In the genomic region with DNA sequence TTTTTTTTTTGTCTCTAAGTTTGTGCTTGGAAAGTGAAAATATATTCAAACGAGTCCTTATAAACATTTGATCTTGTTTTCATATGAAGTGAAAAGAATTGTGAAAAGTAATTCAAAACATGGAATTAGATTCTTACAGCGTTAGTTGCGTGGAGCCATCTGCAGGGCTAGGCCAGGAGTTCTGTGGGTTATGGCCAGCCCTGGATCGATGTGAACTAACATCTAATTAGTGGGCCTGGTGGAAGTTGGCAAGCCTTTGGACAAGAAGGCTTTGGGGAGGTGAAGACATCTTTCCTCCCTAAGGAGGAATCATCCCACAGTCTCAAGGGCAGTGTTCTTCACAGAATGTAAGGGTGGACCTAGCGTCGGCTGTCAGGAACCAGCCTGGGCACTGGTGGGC, we compare ENCODE assay signal across 18 cellular contexts. TPM values are rescaled to one million over a fixed set of nuclear protein-coding genes. Genes with fewer than 3 reads are reported as not detected.
A peak's percentile ranks its signal among the peaks of the same experiment; 100 is the strongest.
DNase-seq lines count a peak whose midpoint lies in the region; ATAC-seq, FAIRE-seq and TF ChIP-seq lines count a peak whose summit lies in the region.
"Had no signal": no experiment of that assay in that cellular context is flagged by ENCODE, and none has a peak within 500 bp of the region (broad histone marks: within the 10 kb centered on the region; RNA-seq: fewer than 3 reads in every experiment).

No MANE protein-coding gene starts in this region.

- TF ChIP-seq EP300 in H1 (IDR thresholded peaks at IDR 0.05; ENCODE audit: borderline replicate concordance in 1 of 2, low read depth in 2 of 2, low read length in 2 of 2) (no peak), stomach (IDR thresholded peaks at IDR 0.05) (no peak)

- no peak overlapping the region for H4K8ac ChIP-seq in H1 (ENCODE audit: extremely low read depth, insufficient read depth, low read length)

- no peaks in the 10 kb centered on the region for H3K79me2 ChIP-seq in H1 (ENCODE audit: control insufficient read depth in 1 of 2, insufficient read depth in 2 of 2, low read length in 2 of 2)

- H3K27me3 Mint-ChIP-seq in mesothelial cell of epicardium (ENCODE audit: low read depth) = no peaks in the 10 kb centered on the region
- peaks cover 11% of the 10 kb centered on the region for H3K27me3 Mint-ChIP-seq in CD8-positive, alpha-beta T cell (ENCODE audit: low read depth)

- H3K27ac Mint-ChIP-seq in mesothelial cell of epicardium = peak overlapping the region; percentile 68
- no peak overlapping the region for H3K27ac Mint-ChIP-seq in CD8-positive, alpha-beta T cell
- H3K27ac Mint-ChIP-seq: activated CD4-positive, alpha-beta T cell treated with anti-CD3 and anti-CD28 coated beads, Interleukin-2, amount 10 ng/mL, durations not matched to agents 7 days and 5 days; activated naive CD4-positive, alpha-beta T cell treated with anti-CD3 and anti-CD28 coated beads for 36 hours had no signal

- no peak overlapping the region for H2BK20ac ChIP-seq in H1 (ENCODE audit: low read length)

- H3K36me3 ChIP-seq in BJ (ENCODE audit: control insufficient read depth, insufficient read depth, low read length) (no peaks in the 10 kb centered on the region), H1 (ENCODE audit: control insufficient read depth in 2 of 4, insufficient read depth in 4 of 4, low read length in 3 of 4) (no peaks in the 10 kb centered on the region), stomach (no peaks in the 10 kb centered on the region)
- no peaks in the 10 kb centered on the region for H3K36me3 ChIP-seq in CD8-positive, alpha-beta T cell (ENCODE audit: insufficient read depth, low read length)
- H3K36me3 ChIP-seq: pancreas, suprapubic skin had no signal

- H2AFZ ChIP-seq in H1 (ENCODE audit: low read length) = no peak overlapping the region

- H3K4me1 ChIP-seq in H1 (replicated peaks in 1 of 4; ENCODE audit: control insufficient read depth in 3 of 4, insufficient read depth in 4 of 4, low read length in 3 of 4) (peaks cover 0 to 7% (median 5%) of the 10 kb centered on the region in 4 experiments; a peak in 4 of 7 replicates), stomach (peaks cover 11 to 87% (median 48%) of the 10 kb centered on the region in 4 donors)
- H3K4me1 ChIP-seq in CD8-positive, alpha-beta T cell (ENCODE audit: insufficient read depth, low read length) = no peaks in the 10 kb centered on the region

- TF ChIP-seq RAD21 in H1 (IDR thresholded peaks at IDR 0.05 in 1 of 2, conservative IDR thresholded peaks at IDR 0.05 in 1 of 2; ENCODE audit: low read depth in 2 of 2, low read length in 2 of 2) = no peak

- H3K4ac ChIP-seq in H1 (replicated peaks; ENCODE audit: insufficient read length, low read depth, low read length) = no peak overlapping the region

- no peak overlapping the region for H2BK12ac ChIP-seq in H1 (ENCODE audit: low read depth, low read length)

- H3K4me2 ChIP-seq in H1 (ENCODE audit: insufficient read depth in 1 of 2, low read depth in 2 of 2, low read length in 2 of 2) = no peak overlapping the region

- 93% methylated on average over 6 of the region's 6 CpGs; no CpG with 5 or more reads in 1 of the 2 experiments for WGBS in H1 (ENCODE audit: extremely low coverage in 1 of 2, insufficient coverage in 1 of 2, insufficient read length in 1 of 2, insufficient replicate concordance in 2 of 2, low coverage in 1 of 2, low lambda C conversion rate in 2 of 2, missing lambda C conversion rate in 1 of 2), 2 experiments
- 67 to 87% (median 78%) methylated on average over 6 of the region's 6 CpGs for WGBS in stomach, 5 donors

- DNase-seq in BJ (ENCODE audit: low read depth) (no peak), H1 (ENCODE audit: low read depth in 1 of 2, low spot score in 2 of 2) (no peak), mesothelial cell of epicardium (ENCODE audit: low spot score in 2 of 2, unreplicated experiment in 2 of 2) (no peak), stomach (no peak), urothelium cell line (ENCODE audit: low spot score) (no peak)
- no peak for DNase-seq in activated CD4-positive, alpha-beta T cell treated with anti-CD3 and anti-CD28 coated beads for 1 hour
- no peak for DNase-seq in CD8-positive, alpha-beta T cell
- DNase-seq: activated CD4-positive, alpha-beta T cell treated with anti-CD3 and anti-CD28 coated beads, Interleukin-2, amount 10 ng/mL, durations not matched to agents 7 days and 5 days; activated naive CD4-positive, alpha-beta T cell treated with anti-CD3 and anti-CD28 coated beads for 36 hours; NCI-H1048; NCI-H2081; NCI-H510A; pancreas; stimulated activated CD8-positive, alpha-beta memory T cell treated with anti-CD3 and anti-CD28 coated beads, Interleukin-4, amount 100 ng/mL, for 48 hours had no signal

- H3K23me2 ChIP-seq in H1 (ENCODE audit: low read depth, low read length) = no peaks in the 10 kb centered on the region; the same call in 1 of the 2 replicates

- no peak overlapping the region for H3K27ac ChIP-seq in H1 (ENCODE audit: low read depth, low read length)
- peak overlapping the region in 4 of 5 donors; percentile 81 to 97 (median 83) for H3K27ac ChIP-seq in stomach
- H3K27ac ChIP-seq in CD8-positive, alpha-beta T cell (ENCODE audit: low read depth, low read length) = no peak overlapping the region
- H3K27ac ChIP-seq: pancreas had no signal

- no peak overlapping the region for H3K56ac ChIP-seq in H1 (replicated peaks; ENCODE audit: insufficient read length, low read depth, low read length)

- H3K27me3 ChIP-seq in BJ (ENCODE audit: control insufficient read depth, insufficient read depth, low read length) (no peaks in the 10 kb centered on the region), H1 (replicated peaks in 1 of 4; ENCODE audit: control insufficient read depth in 3 of 4, extremely low read depth in 1 of 4, insufficient read depth in 3 of 4, low read length in 3 of 4) (no peaks in the 10 kb centered on the region), stomach (no peaks in the 10 kb centered on the region)
- no peaks in the 10 kb centered on the region for H3K27me3 ChIP-seq in CD8-positive, alpha-beta T cell (ENCODE audit: insufficient read depth, low read length)
- H3K27me3 ChIP-seq: pancreas, suprapubic skin had no signal

- no peak overlapping the region for H3K4me3 ChIP-seq in BJ (ENCODE audit: low read depth, low read length)
- H3K4me3 ChIP-seq in H1 (ENCODE audit: extremely low read depth in 1 of 4, insufficient read depth in 2 of 4, low read depth in 3 of 4, low read length in 4 of 4) = no peak overlapping the region
- H3K4me3 ChIP-seq in stomach = no peak overlapping the region
- no peak overlapping the region for H3K4me3 ChIP-seq in CD8-positive, alpha-beta T cell (ENCODE audit: low read depth, low read length)
- H3K4me3 ChIP-seq: pancreas, suprapubic skin had no signal

- peaks cover 72% of the 10 kb centered on the region for H3K4me1 Mint-ChIP-seq in mesothelial cell of epicardium
- no peaks in the 10 kb centered on the region for H3K4me1 Mint-ChIP-seq in CD8-positive, alpha-beta T cell (ENCODE audit: low read depth)
- H3K4me1 Mint-ChIP-seq: activated CD4-positive, alpha-beta T cell treated with anti-CD3 and anti-CD28 coated beads, Interleukin-2, amount 10 ng/mL, durations not matched to agents 7 days and 5 days had no signal

- H3K23ac ChIP-seq in H1 (ENCODE audit: insufficient read length) = no peak overlapping the region

- H2BK15ac ChIP-seq in H1 (ENCODE audit: low read length) = no peak overlapping the region

- H4K5ac ChIP-seq in H1 (ENCODE audit: insufficient read length, low read depth, low read length) = no peak overlapping the region

- no peaks in the 10 kb centered on the region for H3K9me3 ChIP-seq in H1 (ENCODE audit: insufficient read depth in 2 of 2, low read depth in 1 of 2, low read length in 1 of 2)
- no peaks in the 10 kb centered on the region for H3K9me3 ChIP-seq in stomach
- no peaks in the 10 kb centered on the region for H3K9me3 ChIP-seq in CD8-positive, alpha-beta T cell (ENCODE audit: low read length)
- H3K9me3 ChIP-seq: pancreas, suprapubic skin had no signal

- H2BK5ac ChIP-seq in H1 (ENCODE audit: low read depth, low read length) = no peak overlapping the region

- no peak overlapping the region for H4K91ac ChIP-seq in H1 (replicated peaks; ENCODE audit: insufficient read length, low read length)

- 0 out of 2 replicates have a peak, but pooled peaks have one; percentile 10 for TF ChIP-seq CTCF in BJ (IDR thresholded peaks at IDR 0.05; ENCODE audit: insufficient read depth, low read depth, low read length)
- TF ChIP-seq CTCF in H1 (IDR thresholded peaks at IDR 0.05; ENCODE audit: control extremely low read depth in 1 of 3, insufficient read depth in 1 of 3, low read depth in 1 of 3, low read length in 3 of 3) = no peak
- no peak for TF ChIP-seq CTCF in mesothelial cell of epicardium (IDR thresholded peaks at IDR 0.05; ENCODE audit: unreplicated experiment)
- TF ChIP-seq CTCF in stomach (IDR thresholded peaks at IDR 0.05) = no peak
- no peak for TF ChIP-seq CTCF in CD8-positive, alpha-beta T cell (IDR thresholded peaks at IDR 0.05)

- H4K20me1 ChIP-seq in H1 (replicated peaks in 1 of 2; ENCODE audit: control insufficient read depth in 1 of 2, insufficient read depth in 2 of 2, low read length in 2 of 2) = no peaks in the 10 kb centered on the region

- H3K18ac ChIP-seq in H1 (ENCODE audit: extremely low read depth, low read length) = no peak overlapping the region

- FAIRE-seq in H1 (lab: Jason Lieb, UNC) (no peak), urothelium cell line (lab: Jason Lieb, UNC) (no peak)
- FAIRE-seq: GM18507, pancreas had no signal

- no peak overlapping the region for H3K9ac ChIP-seq in H1 (replicated peaks in 1 of 4; ENCODE audit: extremely low read depth in 1 of 4, low read depth in 3 of 4, low read length in 3 of 4)

- H3K4me3 Mint-ChIP-seq in mesothelial cell of epicardium = no peak overlapping the region
- H3K4me3 Mint-ChIP-seq in CD8-positive, alpha-beta T cell = no peak overlapping the region
- H3K4me3 Mint-ChIP-seq: activated CD4-positive, alpha-beta T cell treated with anti-CD3 and anti-CD28 coated beads, Interleukin-2, amount 10 ng/mL, durations not matched to agents 7 days and 5 days; activated naive CD4-positive, alpha-beta T cell treated with anti-CD3 and anti-CD28 coated beads for 36 hours had no signal

- POLR2A ChIA-PET in BJ (lab: Charles Lee) (no interaction called here), H1 (lab: Charles Lee; ENCODE audit: partially characterized antibody) (no interaction called here)
- POLR2A ChIA-PET in CD8-positive, alpha-beta T cell (lab: Charles Lee) = no interaction called here

- H3K79me1 ChIP-seq in H1 (ENCODE audit: low read depth, low read length) = no peaks in the 10 kb centered on the region

- H3K14ac ChIP-seq in H1 (ENCODE audit: insufficient read length) = no peak overlapping the region

- peaks cover 5% of the 10 kb centered on the region for H3K9me3 Mint-ChIP-seq in mesothelial cell of epicardium
- H3K9me3 Mint-ChIP-seq in CD8-positive, alpha-beta T cell = no peaks in the 10 kb centered on the region
- H3K9me3 Mint-ChIP-seq: activated CD4-positive, alpha-beta T cell treated with anti-CD3 and anti-CD28 coated beads, Interleukin-2, amount 10 ng/mL, durations not matched to agents 7 days and 5 days; activated naive CD4-positive, alpha-beta T cell treated with anti-CD3 and anti-CD28 coated beads for 36 hours had no signal

- intact Hi-C loops in stomach (cut with DNase I; ENCODE audit: low total_unique reads) = no loop called here
- intact Hi-C loops in CD8-positive, alpha-beta T cell (cut with DNase I, micrococcal nuclease) = loop anchor here in 1 of 2 experiments (5.0 kb wide), 1 partner anchor 478 kb away; no protein-coding TSS in a partner anchor

- CTCF ChIA-PET in BJ (lab: Yijun Ruan, JAX) = interaction anchor here (0.7 kb wide), 1 partner anchor 485 kb away, joined by 3 read pairs; no protein-coding TSS in a partner anchor
- CTCF ChIA-PET in H1 (lab: Charles Lee; ENCODE audit: partially characterized antibody) = interaction anchor here (1.2 to 1.3 kb wide), 2 partner anchors 8 to 93 kb away, joined by 4 to 6 read pairs; no protein-coding TSS in a partner anchor
- CTCF ChIA-PET in CD8-positive, alpha-beta T cell (lab: Charles Lee) = interaction anchor here (0.8 to 1.3 kb wide), 2 partner anchors 38 to 83 kb away, joined by 3 to 4 read pairs; a partner anchor contains a TSS

- H3K36me3 Mint-ChIP-seq in mesothelial cell of epicardium = peaks cover 6% of the 10 kb centered on the region
- H3K36me3 Mint-ChIP-seq in CD8-positive, alpha-beta T cell = no peaks in the 10 kb centered on the region

- TF ChIP-seq POLR2A in H1 (IDR thresholded peaks at IDR 0.05; ENCODE audit: control extremely low read depth in 1 of 2, low read depth in 2 of 2, low read length in 2 of 2) (no peak), stomach (IDR thresholded peaks at IDR 0.05) (no peak)

- H2AK5ac ChIP-seq in H1 (ENCODE audit: low read depth, low read length) = peak overlapping the region; percentile 26; the same call in 1 of the 2 replicates

- ATAC-seq in GM19463 (IDR thresholded peaks at IDR 0.05; ENCODE audit: unreplicated experiment) = no peak
- no peak for ATAC-seq in CD8-positive, alpha-beta T cell
- ATAC-seq: left lobe of liver, pancreas had no signal

- H2BK120ac ChIP-seq in H1 (replicated peaks; ENCODE audit: low read depth, low read length) = no peak overlapping the region

RNA-seq across cellular contexts. Expression of a gene that starts 37.3 kb away (rescaled TPM):
- polyA plus RNA-seq in BJ (2011; rRNA removed) (143 and 147 TPM in 2 replicates), H1 (2011; rRNA removed) (2.6 and 3.1 TPM in 2 replicates), stomach (10 to 100 TPM; 18.8 to 31.5 (median 26.3) TPM)
- polyA minus RNA-seq in BJ (2011; rRNA and poly(A)+ RNA removed) = 108 and 132 TPM in 2 replicates
- 13.5 and 14.3 TPM in 2 replicates for total RNA-seq in H1 (2021; fragmentation: NEBNext Ultra II Directional; extraction: Animal tissue kit (Norgen Biotek cat#: 25700))
- 3.6 TPM for polyA plus RNA-seq in H1 (2011; cell fraction: cytosol; rRNA removed)
- polyA plus RNA-seq in H1 (2011; cell fraction: nucleus; rRNA removed) = 3.1 TPM
- polyA plus RNA-seq in H1 (2012, experiment 1 of 2) = 7.1 to 9.8 TPM (median 8.8 TPM) in 4 replicates
- 3.9 TPM for polyA plus RNA-seq in H1 (2012, experiment 2 of 2)
- 5.2 TPM for polyA plus RNA-seq in H1 (2013, experiment 1 of 2)
- 5.2 TPM for polyA plus RNA-seq in H1 (2013, experiment 2 of 2)
- 6.9 and 8.1 TPM in 2 replicates for polyA minus RNA-seq in H1 (2011; rRNA and poly(A)+ RNA removed)
- 3.5 TPM for polyA minus RNA-seq in H1 (2011; cell fraction: cytosol; rRNA and poly(A)+ RNA removed)
- polyA minus RNA-seq in H1 (2011; cell fraction: nucleus; rRNA and poly(A)+ RNA removed) = 6.3 TPM
- total RNA-seq in mesothelial cell of epicardium (77.1 to 78.3 TPM (median 78.2 TPM) in 3 replicates), stomach (100 to 1,000 TPM in 1 of 5 donors, 10 to 100 TPM in 4; 42.9 to 116 (median 54.8) TPM)
- under 1 TPM; 0.06 to 0.24 TPM for total RNA-seq in CD8-positive, alpha-beta T cell

Comparison
In these comparisons a context has a peak if more than half of its experiments do, and no peak if none do; other contexts are left out.
1. H3K27ac ChIP-seq: peak in stomach (4 of 5); none in H1 (single experiment) and CD8-positive, alpha-beta T cell (single experiment).
2. RNA of a gene that starts 37.3 kb away (total RNA-seq): 77.1 to 78.3 TPM in mesothelial cell of epicardium, 42.9 to 116 TPM in stomach and 13.5 to 14.3 TPM in H1; 0.06 to 0.24 TPM in CD8-positive, alpha-beta T cell; every median in the first group is over 10 times any median in the second.